In the genomic region with DNA sequence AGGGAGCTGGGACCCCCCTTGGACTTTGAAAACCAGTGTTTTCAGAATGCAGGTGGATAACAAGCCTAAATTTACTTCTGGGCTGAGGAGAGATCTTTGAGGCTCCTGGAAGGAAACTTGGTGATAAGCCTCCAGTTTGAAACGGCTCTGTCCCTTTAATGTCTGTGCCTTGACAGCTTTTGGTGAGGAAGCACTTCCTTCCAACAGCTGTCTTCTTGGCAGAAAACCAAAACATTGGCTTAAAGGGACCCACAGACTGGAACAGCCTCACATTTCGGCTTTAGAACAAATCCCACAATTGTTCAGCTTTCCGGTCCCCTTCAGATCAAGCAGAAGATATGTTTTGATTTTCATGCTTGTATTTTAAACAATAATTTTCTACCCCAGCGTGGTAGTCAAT, we compare ENCODE assay signal across 9 cellular contexts. TPM values are rescaled to one million over a fixed set of nuclear protein-coding genes. Genes with fewer than 3 reads are reported as not detected.
A peak's percentile ranks its signal among the peaks of the same experiment; 100 is the strongest.
DNase-seq lines count a peak whose midpoint lies in the region; ATAC-seq, FAIRE-seq and TF ChIP-seq lines count a peak whose summit lies in the region.
"Had no signal": no experiment of that assay in that cellular context is flagged by ENCODE, and none has a peak within 500 bp of the region (broad histone marks: within the 10 kb centered on the region; RNA-seq: fewer than 3 reads in every experiment).

No MANE protein-coding gene starts in this region.

- H3K79me2 ChIP-seq in HepG2 (ENCODE audit: insufficient read depth, low read length) = no peaks in the 10 kb centered on the region

- no peak for TF ChIP-seq RAD21 in HepG2 (CRISPR knock-in tag; IDR thresholded peaks at IDR 0.05)

- in situ Hi-C loops in HepG2 (cut with HindIII; ENCODE audit: extremely low pct_ligation_motif_present, low pct_unique_long_range_greater_than_20kb) = loop anchor here (5.0 to 10.0 kb wide), 3 partner anchors 273 to 541 kb away; no protein-coding TSS in a partner anchor

- no TSS peak for BruUV-seq in HepG2 (replicated peaks; lab: Mats Ljungman, UMichigan)

- H4K20me1 ChIP-seq in HepG2 (ENCODE audit: insufficient read depth, low read length) = no peaks in the 10 kb centered on the region; the same call in 1 of the 2 replicates

- TF ChIP-seq EP300 in HepG2 (IDR thresholded peaks at IDR 0.05; ENCODE audit: low read depth in 2 of 2, low read length in 2 of 2) = no peak
- TF ChIP-seq EP300 in HepG2 (CRISPR knock-in tag; IDR thresholded peaks at IDR 0.05; ENCODE audit: borderline replicate concordance) = no peak

- intact Hi-C loops in right lobe of liver (cut with DNase I) = loop anchor here in 1 of 2 donors (5.0 to 10.0 kb wide), 2 partner anchors 307 to 561 kb away; no protein-coding TSS in a partner anchor
- intact Hi-C loops in HepG2 (cut with micrococcal nuclease; ENCODE audit: unreplicated experiment) = loop anchor here (1.0 to 5.0 kb wide), 3 partner anchors 148 to 338 kb away; no protein-coding TSS in a partner anchor

- H3K9ac ChIP-seq in HepG2 (ENCODE audit: insufficient read depth, low read depth, low read length) = no peak overlapping the region

- H3K36me3 ChIP-seq in right lobe of liver = no peaks in the 10 kb centered on the region
- H3K36me3 ChIP-seq in HepG2 (replicated peaks in 1 of 2; ENCODE audit: control insufficient read depth in 1 of 2, insufficient read depth in 2 of 2, low read length in 2 of 2) = no peaks in the 10 kb centered on the region

- 38% methylated on average over 3 of the region's 4 CpGs for WGBS in right lobe of liver (ENCODE audit: insufficient coverage, low coverage, low lambda C conversion rate, missing lambda C conversion rate)
- 66% methylated on average over 4 of the region's 4 CpGs for WGBS in HepG2 (ENCODE audit: low lambda C conversion rate)

- H3K9me3 ChIP-seq in right lobe of liver = no peaks in the 10 kb centered on the region
- H3K9me3 ChIP-seq in HepG2 (ENCODE audit: low read length) = no peaks in the 10 kb centered on the region

- H3K4me3 ChIP-seq in right lobe of liver (no peak overlapping the region), HepG2 (replicated peaks in 1 of 3; ENCODE audit: insufficient read depth in 1 of 3, low read depth in 2 of 3, low read length in 3 of 3) (no peak overlapping the region)

- TF ChIP-seq CTCF in right lobe of liver (IDR thresholded peaks at IDR 0.05) = no peak
- TF ChIP-seq CTCF in HepG2 (CRISPR knock-in tag; IDR thresholded peaks at IDR 0.05) = no peak

- no peak overlapping the region for H2AFZ ChIP-seq in HepG2 (ENCODE audit: low read length)

- no peak for DNase-seq in right lobe of liver
- no peak for DNase-seq in HepG2 (ENCODE audit: low spot score)
- peak in 35 of 61 donors; percentile 1 to 73 (median 39) for DNase-seq in caudate nucleus (lab: John Stamatoyannopoulos, UW)
- peak; percentile 23 to 64 for DNase-seq in lung microvascular endothelial cell (ENCODE audit: low read depth in 2 of 2)
- peak; percentile 59 for DNase-seq in urothelium cell line (ENCODE audit: low spot score)
- no peak for DNase-seq in hepatic stellate cell (ENCODE audit: low spot score)
- no peak for DNase-seq in stimulated activated CD4-positive, alpha-beta T cell treated with anti-CD3 and anti-CD28 coated beads, Interleukin-12 subunit alpha, Interleukin-12 subunit beta, amount 100 ng/mL, for 4 hours

- POLR2A ChIA-PET in HepG2 (lab: Yijun Ruan, JAX) = interaction anchor here (0.7 kb wide), 1 partner anchor 316 kb away, joined by 3 read pairs; no protein-coding TSS in a partner anchor

- peaks cover 0 to 5% of the 10 kb centered on the region in 2 donors for H3K27me3 ChIP-seq in right lobe of liver
- H3K27me3 ChIP-seq in HepG2 (ENCODE audit: control insufficient read depth in 1 of 2, insufficient read depth in 2 of 2, low read length in 2 of 2) = peaks cover 23 to 47% of the 10 kb centered on the region in 2 experiments

- FAIRE-seq in HepG2 (lab: Jason Lieb, UNC) (no peak), urothelium cell line (lab: Jason Lieb, UNC) (peak; percentile 9)

- CTCF ChIA-PET in HepG2 (lab: Yijun Ruan, JAX; ENCODE audit: low intra/inter-chr PET ratio, low total read pairs) = interaction anchor here (0.9 kb wide), 1 partner anchor 338 kb away, joined by 3 read pairs; no protein-coding TSS in a partner anchor

- H3K4me2 ChIP-seq in HepG2 (ENCODE audit: low read depth, low read length) = no peak overlapping the region

- TF ChIP-seq POLR2A in right lobe of liver (IDR thresholded peaks at IDR 0.05) (no peak), HepG2 (IDR thresholded peaks at IDR 0.05; ENCODE audit: insufficient read depth in 1 of 2, low read depth in 2 of 2, low read length in 2 of 2) (no peak)

- H3K4me1 ChIP-seq in right lobe of liver (peaks cover 0 to 31% (median 14%) of the 10 kb centered on the region in 4 donors), HepG2 (ENCODE audit: insufficient read depth, low read length) (peaks cover 11% of the 10 kb centered on the region; the same call in 1 of the 2 replicates)

- ATAC-seq in right lobe of liver (peak in 3 of 4 donors; percentile 3 to 11 (median 9)), HepG2 (no peak), HG03108 (IDR thresholded peaks at IDR 0.05; ENCODE audit: unreplicated experiment) (no peak)

- H3K27ac ChIP-seq in right lobe of liver = no peak overlapping the region
- no peak overlapping the region for H3K27ac ChIP-seq in HepG2 (ENCODE audit: extremely low read length, insufficient read depth, low read length)
- peak overlapping the region; percentile 39 for H3K27ac ChIP-seq in caudate nucleus (ENCODE audit: low read depth, low read length)

TF ChIP-seq in HepG2, 621 proteins besides CTCF, POLR2A, EP300 and RAD21:
- TF ChIP-seq PHF20 (CRISPR knock-in tag; IDR thresholded peaks at IDR 0.05) = no peak
- no peak for TF ChIP-seq CBFB (CRISPR knock-in tag; IDR thresholded peaks at IDR 0.05)
- no peak for TF ChIP-seq MTA1 (CRISPR knock-in tag; IDR thresholded peaks at IDR 0.05; ENCODE audit: borderline replicate concordance)
- TF ChIP-seq SRY (CRISPR knock-in tag; IDR thresholded peaks at IDR 0.05) = no peak
- no peak for TF ChIP-seq GATAD1 (CRISPR knock-in tag; IDR thresholded peaks at IDR 0.05)
- no peak for TF ChIP-seq ZKSCAN8 (CRISPR knock-in tag; IDR thresholded peaks at IDR 0.05; ENCODE audit: borderline replicate concordance)
- TF ChIP-seq CBX2 (IDR thresholded peaks at IDR 0.05; ENCODE audit: low read depth, low read length) = no peak
- TF ChIP-seq CBX2 (CRISPR knock-in tag; IDR thresholded peaks at IDR 0.05; ENCODE audit: low read depth) = no peak
- TF ChIP-seq EHMT2 (IDR thresholded peaks at IDR 0.05; ENCODE audit: borderline replicate concordance, low read depth, low read length) = no peak
- TF ChIP-seq, protein P1, sequence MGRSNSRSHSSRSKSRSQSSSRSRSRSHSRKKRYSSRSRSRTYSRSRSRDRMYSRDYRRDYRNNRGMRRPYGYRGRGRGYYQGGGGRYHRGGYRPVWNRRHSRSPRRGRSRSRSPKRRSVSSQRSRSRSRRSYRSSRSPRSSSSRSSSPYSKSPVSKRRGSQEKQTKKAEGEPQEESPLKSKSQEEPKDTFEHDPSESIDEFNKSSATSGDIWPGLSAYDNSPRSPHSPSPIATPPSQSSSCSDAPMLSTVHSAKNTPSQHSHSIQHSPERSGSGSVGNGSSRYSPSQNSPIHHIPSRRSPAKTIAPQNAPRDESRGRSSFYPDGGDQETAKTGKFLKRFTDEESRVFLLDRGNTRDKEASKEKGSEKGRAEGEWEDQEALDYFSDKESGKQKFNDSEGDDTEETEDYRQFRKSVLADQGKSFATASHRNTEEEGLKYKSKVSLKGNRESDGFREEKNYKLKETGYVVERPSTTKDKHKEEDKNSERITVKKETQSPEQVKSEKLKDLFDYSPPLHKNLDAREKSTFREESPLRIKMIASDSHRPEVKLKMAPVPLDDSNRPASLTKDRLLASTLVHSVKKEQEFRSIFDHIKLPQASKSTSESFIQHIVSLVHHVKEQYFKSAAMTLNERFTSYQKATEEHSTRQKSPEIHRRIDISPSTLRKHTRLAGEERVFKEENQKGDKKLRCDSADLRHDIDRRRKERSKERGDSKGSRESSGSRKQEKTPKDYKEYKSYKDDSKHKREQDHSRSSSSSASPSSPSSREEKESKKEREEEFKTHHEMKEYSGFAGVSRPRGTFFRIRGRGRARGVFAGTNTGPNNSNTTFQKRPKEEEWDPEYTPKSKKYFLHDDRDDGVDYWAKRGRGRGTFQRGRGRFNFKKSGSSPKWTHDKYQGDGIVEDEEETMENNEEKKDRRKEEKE (IDR thresholded peaks at IDR 0.05) = no peak
TF ChIP-seq in HepG2: peak in this region for 0.

RNA-seq across cellular contexts. Expression of a gene that starts 3.6 kb away (rescaled TPM):
- total RNA-seq in right lobe of liver = under 1 TPM in 4 of 6 experiments, not detected in 2; 0.07 to 0.35 (median 0.23) TPM
- not detected in 2 replicates for total RNA-seq in HepG2 (2016; rRNA removed; fragmentation: Illumina TruSeq; extraction: Trizol)
- total RNA-seq in HepG2 (2016; cell fraction: cytosol; rRNA removed; fragmentation: Illumina TruSeq; extraction: Trizol; ENCODE audit: low read depth) = not detected in 2 replicates
- total RNA-seq in HepG2 (2016; cell fraction: insoluble cytoplasmic fraction; rRNA removed; fragmentation: Illumina TruSeq; extraction: Trizol) = not detected in 2 replicates
- not detected in 2 replicates for total RNA-seq in HepG2 (2016; cell fraction: membrane; rRNA removed; fragmentation: Illumina TruSeq; extraction: Trizol)
- total RNA-seq in HepG2 (2016; cell fraction: nucleus; rRNA removed; fragmentation: Illumina TruSeq; extraction: Trizol) = not detected in 2 replicates
- polyA plus RNA-seq in HepG2 (2011; rRNA removed) = not detected in 2 replicates
- not detected in 2 replicates for polyA plus RNA-seq in HepG2 (2011; cell fraction: cytosol; rRNA removed)
- not detected in 2 replicates for polyA plus RNA-seq in HepG2 (2011; cell fraction: nucleus; rRNA removed)
- polyA plus RNA-seq in HepG2 (2012) = not detected in 2 replicates
- polyA plus RNA-seq in HepG2 (2016; cell fraction: cytosol; fragmentation: Illumina TruSeq; extraction: Trizol; ENCODE audit: low read depth) = not detected in 2 replicates
- not detected in 2 replicates for polyA plus RNA-seq in HepG2 (2016; cell fraction: insoluble cytoplasmic fraction; fragmentation: Illumina TruSeq; extraction: Trizol; ENCODE audit: low read depth)
- polyA plus RNA-seq in HepG2 (2016; cell fraction: membrane; fragmentation: Illumina TruSeq; extraction: Trizol; ENCODE audit: low read depth) = not detected in 2 replicates
- polyA plus RNA-seq in HepG2 (2016; cell fraction: nucleus; fragmentation: Illumina TruSeq; extraction: Trizol; ENCODE audit: insufficient read depth, low read depth) = not detected in 2 replicates
- polyA minus RNA-seq in HepG2 (2011; rRNA and poly(A)+ RNA removed; ENCODE audit: low replicate concordance) = not detected in 2 replicates
- not detected in 2 replicates for polyA minus RNA-seq in HepG2 (2011; cell fraction: cytosol; rRNA and poly(A)+ RNA removed)
- polyA minus RNA-seq in HepG2 (2011; cell fraction: nucleus; rRNA and poly(A)+ RNA removed) = not detected in 2 replicates
- 2.6 and 9.5 TPM in 2 replicates for total RNA-seq in lung microvascular endothelial cell
- polyA plus RNA-seq: BJ had no signal

Comparison
In these comparisons a context has a peak if more than half of its experiments do, and no peak if none do; other contexts are left out.
1. ATAC-seq: peak in right lobe of liver (3 of 4); none in HepG2 (single experiment) and HG03108 (single experiment).
2. DNase-seq: peak in caudate nucleus (35 of 61), lung microvascular endothelial cell (2 of 2) and urothelium cell line (single experiment); none in right lobe of liver (0 of 3), HepG2 (single experiment), hepatic stellate cell (single experiment) and stimulated activated CD4-positive, alpha-beta T cell treated with anti-CD3 and anti-CD28 coated beads, Interleukin-12 subunit alpha, Interleukin-12 subunit beta, amount 100 ng/mL, for 4 hours (single experiment).